In the genomic region with DNA sequence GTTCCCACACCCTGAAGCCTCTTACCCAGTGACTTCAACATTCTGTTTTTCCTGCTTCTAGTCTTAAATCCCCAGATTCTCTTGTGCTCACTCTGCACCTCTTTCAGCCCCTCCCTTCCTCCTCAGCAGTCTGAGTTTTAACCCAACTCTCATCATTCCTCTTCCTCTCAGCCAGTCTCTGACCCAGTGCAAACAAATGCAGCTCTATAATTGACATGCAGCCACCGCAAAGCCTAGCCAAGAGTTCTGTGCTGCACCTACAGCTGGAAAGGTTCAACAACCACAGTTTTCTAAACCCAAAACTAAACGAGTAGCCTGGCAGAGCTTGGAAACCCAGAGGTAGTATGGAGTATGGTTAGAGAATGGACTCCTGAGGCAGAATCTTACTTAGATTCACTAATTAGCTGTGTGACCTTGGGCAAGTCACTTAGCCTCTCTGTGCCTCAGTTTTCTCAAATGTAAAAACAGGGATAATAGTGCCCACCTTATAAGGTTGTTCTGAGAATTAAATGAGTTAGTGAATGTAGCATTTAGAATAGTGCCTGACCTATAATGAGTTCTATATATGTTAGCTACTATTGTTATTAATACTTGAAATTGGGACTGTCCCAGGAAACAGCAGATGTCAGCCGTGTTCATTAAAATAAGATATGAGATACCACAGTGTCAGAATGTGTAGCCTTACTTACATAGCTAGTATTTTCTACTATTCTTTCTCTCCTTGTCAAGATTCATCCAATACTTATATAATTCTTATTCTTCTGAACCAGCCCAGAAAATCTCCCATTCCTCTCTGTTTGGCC, we compare ENCODE assay signal across 18 cellular contexts. TPM values are rescaled to one million over a fixed set of nuclear protein-coding genes. Genes with fewer than 3 reads are reported as not detected.
DNase-seq lines count a peak whose midpoint lies in the region; ATAC-seq, FAIRE-seq and TF ChIP-seq lines count a peak whose summit lies in the region.
"Had no signal": no experiment of that assay in that cellular context is flagged by ENCODE, and none has a peak within 500 bp of the region (broad histone marks: within the 10 kb centered on the region; RNA-seq: fewer than 3 reads in every experiment).

No MANE protein-coding gene starts in this region.

- TF ChIP-seq CTCF in K562 (IDR thresholded peaks at IDR 0.05 in 2 of 3, conservative IDR thresholded peaks at IDR 0.05 in 1 of 3; ENCODE audit: insufficient read depth in 2 of 3, low read depth in 1 of 3, low read length in 3 of 3) (no peak), WERI-Rb-1 (IDR thresholded peaks at IDR 0.05; ENCODE audit: low read depth, low read length) (no peak)

- FAIRE-seq in K562 (lab: Jason Lieb, UNC), result no peak
- FAIRE-seq: TTC549, urothelium cell line had no signal

- no peak for TF ChIP-seq EP300 in K562 (IDR thresholded peaks at IDR 0.05; ENCODE audit: low read length)

- H3K79me2 ChIP-seq in K562 (ENCODE audit: control insufficient read depth, insufficient read depth, low read length), result no peaks in the 10 kb centered on the region

- no peaks in the 10 kb centered on the region for H4K20me1 ChIP-seq in K562 (replicated peaks; ENCODE audit: control insufficient read depth, insufficient read depth, low read length)

- peaks cover 15% of the 10 kb centered on the region for H3K36me3 ChIP-seq in CD4-positive, CD25-positive, alpha-beta regulatory T cell (ENCODE audit: control insufficient read depth, insufficient read depth, low read length)
- H3K36me3 ChIP-seq in K562 (ENCODE audit: control insufficient read depth, insufficient read depth, low read length) (no peaks in the 10 kb centered on the region), WERI-Rb-1 (no peaks in the 10 kb centered on the region)
- H3K36me3 ChIP-seq: gastroesophageal sphincter, MG63 had no signal

- DNase-seq in CD4-positive, CD25-positive, alpha-beta regulatory T cell, result peak in 1 of 3 donors; percentile 26
- DNase-seq in K562 (ENCODE audit: extremely low read depth in 1 of 4, low spot score in 3 of 4) (no peak), NAMALWA (ENCODE audit: low spot score) (no peak), COLO668 (lab: John Stamatoyannopoulos, UW; ENCODE audit: unreplicated experiment) (no peak), WERI-Rb-1 (no peak), head of caudate nucleus (no peak)
- DNase-seq: aorta, MG63, NCI-H226 had no signal

- H3K4me1 ChIP-seq in CD4-positive, CD25-positive, alpha-beta regulatory T cell (ENCODE audit: control insufficient read depth, insufficient read depth, low read length, poor library complexity, severe bottlenecking), result peaks cover 47% of the 10 kb centered on the region
- H3K4me1 ChIP-seq in K562 (replicated peaks in 1 of 2; ENCODE audit: control insufficient read depth in 2 of 2, insufficient read depth in 2 of 2, low read length in 2 of 2), result peaks cover 0 to 4% of the 10 kb centered on the region in 2 experiments; a peak in 3 of 5 replicates

- peaks cover 32 to 79% (median 61%) of the 10 kb centered on the region in 4 donors for H3K4me1 Mint-ChIP-seq in CD4-positive, CD25-positive, alpha-beta regulatory T cell

- peaks cover 0 to 2% (median 0%) of the 10 kb centered on the region in 7 donors for H3K9me3 Mint-ChIP-seq in CD4-positive, CD25-positive, alpha-beta regulatory T cell
- H3K9me3 Mint-ChIP-seq: HFFc6 had no signal

- peak overlapping the region; percentile 61 to 87 (median 63) for H3K27ac Mint-ChIP-seq in CD4-positive, CD25-positive, alpha-beta regulatory T cell
- H3K27ac Mint-ChIP-seq: HFFc6 had no signal

- H3K27ac ChIP-seq in CD4-positive, CD25-positive, alpha-beta regulatory T cell (ENCODE audit: insufficient read depth, low read length, poor library complexity, severe bottlenecking), result peak overlapping the region; percentile 62
- H3K27ac ChIP-seq in K562 (ENCODE audit: extremely low read depth, low read depth, low read length) (no peak overlapping the region), WERI-Rb-1 (no peak overlapping the region)
- H3K27ac ChIP-seq: gastroesophageal sphincter, HL-60 had no signal

- H3K36me3 Mint-ChIP-seq in CD4-positive, CD25-positive, alpha-beta regulatory T cell, result peaks cover 23% of the 10 kb centered on the region

- no peak overlapping the region for H3K9ac ChIP-seq in K562 (ENCODE audit: insufficient read depth in 1 of 2, low read depth in 2 of 2, low read length in 2 of 2)

- no peak overlapping the region for H3K4me2 ChIP-seq in K562 (ENCODE audit: insufficient read depth, low read length)

- H3K4me3 Mint-ChIP-seq in CD4-positive, CD25-positive, alpha-beta regulatory T cell, result peak overlapping the region; percentile 24 to 89 (median 60)
- H3K4me3 Mint-ChIP-seq: HFFc6 had no signal

- ATAC-seq in CD4-positive, CD25-positive, alpha-beta regulatory T cell (ENCODE audit: low read depth in 2 of 2), result no peak
- peak; percentile 41 for ATAC-seq in GM18909 (IDR thresholded peaks at IDR 0.05; ENCODE audit: poor library complexity, unreplicated experiment)
- peak; percentile 44 for ATAC-seq in HG02798 (IDR thresholded peaks at IDR 0.05; ENCODE audit: poor library complexity, unreplicated experiment)
- ATAC-seq in K562, result no peak; the same call in 2 of the 3 replicates
- ATAC-seq: gastroesophageal sphincter, Right ventricle myocardium inferior had no signal

- no peak overlapping the region for H2AFZ ChIP-seq in K562 (ENCODE audit: low read depth, low read length)

- BruUV-seq in K562 (replicated peaks; lab: Mats Ljungman, UMichigan), result no TSS peak

- no peak for TF ChIP-seq POLR2A in K562 (conservative IDR thresholded peaks at IDR 0.05)

- H3K4me3 ChIP-seq in CD4-positive, CD25-positive, alpha-beta regulatory T cell (ENCODE audit: low read depth, low read length), result peak overlapping the region; percentile 59
- H3K4me3 ChIP-seq in K562, result no peak overlapping the region
- H3K4me3 ChIP-seq in WERI-Rb-1 (ENCODE audit: low read depth, low read length), result no peak overlapping the region
- H3K4me3 ChIP-seq: gastroesophageal sphincter, MG63 had no signal

- no peaks in the 10 kb centered on the region for H3K9me1 ChIP-seq in K562 (ENCODE audit: control insufficient read depth, insufficient read depth, low read length)

- 6% methylated on average over 3 of the region's 3 CpGs for WGBS in K562 (ENCODE audit: insufficient coverage, low coverage, missing lambda C conversion rate)

- H3K27me3 ChIP-seq in CD4-positive, CD25-positive, alpha-beta regulatory T cell (ENCODE audit: control insufficient read depth, insufficient read depth, low read length), result no peaks in the 10 kb centered on the region
- H3K27me3 ChIP-seq in K562 (ENCODE audit: control insufficient read depth in 2 of 2, insufficient read depth in 2 of 2, low read length in 2 of 2) (peaks cover 7 to 31% of the 10 kb centered on the region in 2 experiments), WERI-Rb-1 (ENCODE audit: insufficient read depth, low read depth, severe bottlenecking) (no peaks in the 10 kb centered on the region)
- H3K27me3 ChIP-seq: MG63 had no signal

- intact Hi-C loops in K562 (cut with micrococcal nuclease), result no loop called here
- intact Hi-C loops in head of caudate nucleus (cut with DNase I), result no loop called here

- in situ Hi-C loops in K562 (cut with MboI), result no loop called here

- H3K27me3 Mint-ChIP-seq in CD4-positive, CD25-positive, alpha-beta regulatory T cell, result no peaks in the 10 kb centered on the region

- no peak for TF ChIP-seq RAD21 in K562 (CRISPR knock-in tag; conservative IDR thresholded peaks at IDR 0.05 in 1 of 2, IDR thresholded peaks at IDR 0.05 in 1 of 2)

- H3K9me3 ChIP-seq in CD4-positive, CD25-positive, alpha-beta regulatory T cell (ENCODE audit: control insufficient read depth in 2 of 2, low read length in 2 of 2), result no peaks in the 10 kb centered on the region
- H3K9me3 ChIP-seq in K562 (replicated peaks; ENCODE audit: control insufficient read depth, insufficient read depth, low read depth, low read length), result no peaks in the 10 kb centered on the region
- no peaks in the 10 kb centered on the region for H3K9me3 ChIP-seq in WERI-Rb-1 (ENCODE audit: severe bottlenecking)
- H3K9me3 ChIP-seq: gastroesophageal sphincter, MG63 had no signal

- POLR2A ChIA-PET in K562 (lab: Yijun Ruan, JAX), result interaction anchor here (1.6 kb wide), 1 partner anchor 8 kb away, joined by 4 read pairs; no protein-coding TSS in a partner anchor

- CTCF ChIA-PET in K562 (lab: Yijun Ruan, JAX; ENCODE audit: low intra/inter-chr PET ratio), result no interaction called here

TF ChIP-seq in K562, 482 proteins besides CTCF, POLR2A, EP300 and RAD21 (continues in another document):
- TF ChIP-seq TAF9B (IDR thresholded peaks at IDR 0.05; ENCODE audit: partially characterized antibody) (no peak), ZFP36 (IDR thresholded peaks at IDR 0.05; ENCODE audit: low read depth, low read length, partially characterized antibody) (peak; percentile 77), JUND (IDR thresholded peaks at IDR 0.05; ENCODE audit: borderline replicate concordance, low read depth, low read length) (no peak), JUND (tag; IDR thresholded peaks at IDR 0.05; ENCODE audit: borderline replicate concordance, low read depth, low read length) (no peak), LARP7 (IDR thresholded peaks at IDR 0.05) (no peak), SAFB2 (IDR thresholded peaks at IDR 0.05; ENCODE audit: borderline replicate concordance, low read depth, low read length, severe bottlenecking) (no peak), TFAM (CRISPR knock-in tag; conservative IDR thresholded peaks at IDR 0.05) (no peak), THRAP3 (IDR thresholded peaks at IDR 0.05; ENCODE audit: borderline replicate concordance) (no peak)

RNA-seq across cellular contexts. Expression of a gene that starts 3.5 kb away (rescaled TPM):
- total RNA-seq in CD4-positive, CD25-positive, alpha-beta regulatory T cell, result 36.3 TPM
- 10 to 100 TPM; 53.0 to 62.4 (median 57.0) TPM for polyA plus RNA-seq in CD4-positive, CD25-positive, alpha-beta regulatory T cell
- total RNA-seq in K562 (2011; cell fraction: chromatin; rRNA removed; ENCODE audit: low replicate concordance), result 0.30 and 0.39 TPM in 2 replicates
- total RNA-seq in K562 (2011; cell fraction: nucleolus; rRNA removed), result 0.13 TPM in 1 of 2 replicates, not detected in the other
- total RNA-seq in K562 (2011; cell fraction: nucleoplasm; rRNA removed), result 0.07 and 0.08 TPM in 2 replicates
- total RNA-seq in K562 (2014; rRNA removed) (0.27 and 2.1 TPM in 2 replicates), K562 (2014; rRNA removed; fragmentation: Illumina TruSeq; extraction: Trizol) (1.8 and 2.4 TPM in 2 replicates), K562 (2015; rRNA removed; fragmentation: Illumina TruSeq; extraction: Trizol) (1.6 and 2.0 TPM in 2 replicates), K562 (2021) (1.6 and 2.0 TPM in 2 replicates)
- polyA plus RNA-seq in K562 (2011; rRNA removed) (0.04 and 0.13 TPM in 2 replicates), K562 (2014; fragmentation: Illumina TruSeq; extraction: Trizol) (0.58 and 0.96 TPM in 2 replicates), K562 (2014; fragmentation: Nextera tagmentation; extraction: Ambion mirVana) (under 1 TPM; 0.38 to 0.73 TPM), K562 (2014; rRNA removed) (0.56 and 1.6 TPM in 2 replicates)
- polyA plus RNA-seq in K562 (2011; cell fraction: cytosol; rRNA removed), result under 0.01 and 0.04 TPM in 2 replicates
- 0.01 TPM in 2 replicates for polyA plus RNA-seq in K562 (2011; cell fraction: nucleus; rRNA removed)
- 1.1 and 25.7 TPM in 2 replicates for polyA plus RNA-seq in K562 (2012)
- 0.06 and 0.11 TPM in 2 replicates for polyA minus RNA-seq in K562 (2011; rRNA and poly(A)+ RNA removed)
- not detected in 2 replicates for polyA minus RNA-seq in K562 (2011; cell fraction: cytosol; rRNA and poly(A)+ RNA removed)
- under 0.01 and 0.13 TPM in 2 replicates for polyA minus RNA-seq in K562 (2011; cell fraction: nucleus; rRNA and poly(A)+ RNA removed)
- polyA plus RNA-seq: neural cell had no signal

Comparison
In these comparisons a context has a peak if more than half of its experiments do, and no peak if none do; other contexts are left out.
1. ATAC-seq: peak in GM18909 (single experiment) and HG02798 (single experiment); none in CD4-positive, CD25-positive, alpha-beta regulatory T cell (0 of 2) and K562 (single experiment).
2. RNA of a gene that starts 3.5 kb away (total RNA-seq): 36.3 TPM in CD4-positive, CD25-positive, alpha-beta regulatory T cell (single experiment); 0.07 to 2.4 TPM in K562; every median in the first group is over 10 times any median in the second.